Comparison of ENCODE assay signal across 16 cellular contexts in genomic region chr1:187985145-187985896, GRCh38.
DNase-seq lines count a peak whose midpoint lies in the region; ATAC-seq, FAIRE-seq and TF ChIP-seq lines count a peak whose summit lies in the region.
"Had no signal": no experiment of that assay in that cellular context is flagged by ENCODE, and none has a peak within 500 bp of the region (broad histone marks: within the 10 kb centered on the region; RNA-seq: fewer than 3 reads in every experiment).

No MANE protein-coding gene starts in this region.

- H2BK12ac ChIP-seq in H1 (ENCODE audit: low read depth, low read length), result no peak overlapping the region

- H3K79me2 ChIP-seq in H1 (ENCODE audit: control insufficient read depth in 1 of 2, insufficient read depth in 2 of 2, low read length in 2 of 2), result no peaks in the 10 kb centered on the region
- H3K79me2 ChIP-seq in HepG2 (ENCODE audit: insufficient read depth, low read length), result no peaks in the 10 kb centered on the region

- H3K79me1 ChIP-seq in H1 (ENCODE audit: low read depth, low read length), result no peaks in the 10 kb centered on the region

- intact Hi-C loops in HepG2 (cut with micrococcal nuclease; ENCODE audit: unreplicated experiment) (no loop called here), kidney (cut with DNase I) (no loop called here)

- H2BK20ac ChIP-seq in H1 (ENCODE audit: low read length), result no peak overlapping the region

- DNase-seq in H1 (ENCODE audit: low read depth in 1 of 2, low spot score in 2 of 2), result no peak
- no peak for DNase-seq in HepG2 (ENCODE audit: low spot score)
- DNase-seq in NCI-H226, result no peak
- no peak for DNase-seq in kidney
- DNase-seq: activated B cell treated with CpG ODN at 0.5 μM for 24 hours; activated naive CD8-positive, alpha-beta T cell treated with anti-CD3 and anti-CD28 coated beads, Interleukin-2, amount 50 U/mL, for 24 hours; DND-41; left cardiac atrium; NCI-H187 treated with DMSO at 0.1 percent for 48 hours; stimulated activated CD4-positive, alpha-beta T cell treated with anti-CD3 and anti-CD28 coated beads, Interleukin-4, amount 100 ng/mL, for 4 hours; stimulated activated naive CD4-positive, alpha-beta T cell treated with Interleukin-2 at 50 U/mL for 16 hours had no signal

- H3K18ac ChIP-seq in H1 (ENCODE audit: extremely low read depth, low read length), result no peak overlapping the region

- no peak overlapping the region for H3K14ac ChIP-seq in H1 (ENCODE audit: insufficient read length)

- in situ Hi-C loops in HepG2 (cut with HindIII; ENCODE audit: extremely low pct_ligation_motif_present, low pct_unique_long_range_greater_than_20kb), result no loop called here

- H4K20me1 ChIP-seq in H1 (replicated peaks in 1 of 2; ENCODE audit: control insufficient read depth in 1 of 2, insufficient read depth in 2 of 2, low read length in 2 of 2), result no peaks in the 10 kb centered on the region
- H4K20me1 ChIP-seq in HepG2 (ENCODE audit: insufficient read depth, low read length), result no peaks in the 10 kb centered on the region

- no TSS peak for BruUV-seq in HepG2 (replicated peaks; lab: Mats Ljungman, UMichigan)

- H3K4ac ChIP-seq in H1 (replicated peaks; ENCODE audit: insufficient read length, low read depth, low read length), result no peak overlapping the region

- no peak for TF ChIP-seq POLR2A in H1 (IDR thresholded peaks at IDR 0.05; ENCODE audit: control extremely low read depth in 1 of 2, low read depth in 2 of 2, low read length in 2 of 2)
- no peak for TF ChIP-seq POLR2A in HepG2 (IDR thresholded peaks at IDR 0.05; ENCODE audit: insufficient read depth in 1 of 2, low read depth in 2 of 2, low read length in 2 of 2)

- H3K27me3 ChIP-seq in H1 (replicated peaks in 1 of 4; ENCODE audit: control insufficient read depth in 3 of 4, extremely low read depth in 1 of 4, insufficient read depth in 3 of 4, low read length in 3 of 4), result no peaks in the 10 kb centered on the region
- no peaks in the 10 kb centered on the region for H3K27me3 ChIP-seq in HepG2 (ENCODE audit: control insufficient read depth in 1 of 2, insufficient read depth in 2 of 2, low read length in 2 of 2)

- H3K4me1 ChIP-seq in H1 (replicated peaks in 1 of 4; ENCODE audit: control insufficient read depth in 3 of 4, insufficient read depth in 4 of 4, low read length in 3 of 4) (no peaks in the 10 kb centered on the region), HepG2 (ENCODE audit: insufficient read depth, low read length) (no peaks in the 10 kb centered on the region), kidney (ENCODE audit: control insufficient read depth in 1 of 2, insufficient read depth in 1 of 2, low read depth in 1 of 2, low read length in 2 of 2) (no peaks in the 10 kb centered on the region)

- H2BK5ac ChIP-seq in H1 (ENCODE audit: low read depth, low read length), result no peak overlapping the region

- no peak overlapping the region for H3K23ac ChIP-seq in H1 (ENCODE audit: insufficient read length)

- H3K4me2 ChIP-seq in H1 (ENCODE audit: insufficient read depth in 1 of 2, low read depth in 2 of 2, low read length in 2 of 2) (no peak overlapping the region), HepG2 (ENCODE audit: low read depth, low read length) (no peak overlapping the region)

- no peak overlapping the region for H4K91ac ChIP-seq in H1 (replicated peaks; ENCODE audit: insufficient read length, low read length)

- TF ChIP-seq EP300 in H1 (IDR thresholded peaks at IDR 0.05; ENCODE audit: borderline replicate concordance in 1 of 2, low read depth in 2 of 2, low read length in 2 of 2) (no peak), HepG2 (IDR thresholded peaks at IDR 0.05; ENCODE audit: low read depth in 2 of 2, low read length in 2 of 2) (no peak), HepG2 (CRISPR knock-in tag; IDR thresholded peaks at IDR 0.05; ENCODE audit: borderline replicate concordance) (no peak)

- H3K36me3 ChIP-seq in H1 (ENCODE audit: control insufficient read depth in 2 of 4, insufficient read depth in 4 of 4, low read length in 3 of 4) (no peaks in the 10 kb centered on the region), HepG2 (replicated peaks in 1 of 2; ENCODE audit: control insufficient read depth in 1 of 2, insufficient read depth in 2 of 2, low read length in 2 of 2) (no peaks in the 10 kb centered on the region), kidney (ENCODE audit: control insufficient read depth in 1 of 2, insufficient read depth in 2 of 2, low read length in 2 of 2) (no peaks in the 10 kb centered on the region)

- no peak for TF ChIP-seq CTCF in H1 (IDR thresholded peaks at IDR 0.05; ENCODE audit: control extremely low read depth in 1 of 3, insufficient read depth in 1 of 3, low read depth in 1 of 3, low read length in 3 of 3)
- no peak for TF ChIP-seq CTCF in HepG2 (CRISPR knock-in tag; IDR thresholded peaks at IDR 0.05)
- no peak for TF ChIP-seq CTCF in kidney (IDR thresholded peaks at IDR 0.05; ENCODE audit: borderline replicate concordance, extremely low read depth, insufficient read depth)

- H4K8ac ChIP-seq in H1 (ENCODE audit: extremely low read depth, insufficient read depth, low read length), result no peak overlapping the region

- ATAC-seq in GM18508 (IDR thresholded peaks at IDR 0.05; ENCODE audit: insufficient read depth, unreplicated experiment) (peak; percentile 37), GM21526 (IDR thresholded peaks at IDR 0.05; ENCODE audit: low FRiP score, unreplicated experiment) (peak; percentile 40), HG03342 (IDR thresholded peaks at IDR 0.05; ENCODE audit: unreplicated experiment) (peak; percentile 55), HepG2 (no peak), HG03280 (IDR thresholded peaks at IDR 0.05; ENCODE audit: unreplicated experiment) (no peak)
- ATAC-seq: activated naive CD8-positive, alpha-beta T cell treated with anti-CD3 and anti-CD28 coated beads, Interleukin-2, amount 50 U/mL, for 24 hours; left cardiac atrium had no signal

- no peak overlapping the region for H2AK5ac ChIP-seq in H1 (ENCODE audit: low read depth, low read length)

- H2BK15ac ChIP-seq in H1 (ENCODE audit: low read length), result no peak overlapping the region

- H3K4me3 ChIP-seq in H1 (ENCODE audit: extremely low read depth in 1 of 4, insufficient read depth in 2 of 4, low read depth in 3 of 4, low read length in 4 of 4) (no peak overlapping the region), HepG2 (replicated peaks in 1 of 3; ENCODE audit: insufficient read depth in 1 of 3, low read depth in 2 of 3, low read length in 3 of 3) (no peak overlapping the region), kidney (ENCODE audit: low read length in 2 of 2) (no peak overlapping the region)

- TF ChIP-seq RAD21 in H1 (IDR thresholded peaks at IDR 0.05 in 1 of 2, conservative IDR thresholded peaks at IDR 0.05 in 1 of 2; ENCODE audit: low read depth in 2 of 2, low read length in 2 of 2), result no peak
- TF ChIP-seq RAD21 in HepG2 (CRISPR knock-in tag; IDR thresholded peaks at IDR 0.05), result no peak

- no peaks in the 10 kb centered on the region for H3K9me3 ChIP-seq in H1 (ENCODE audit: insufficient read depth in 2 of 2, low read depth in 1 of 2, low read length in 1 of 2)
- H3K9me3 ChIP-seq in HepG2 (ENCODE audit: low read length), result no peaks in the 10 kb centered on the region
- H3K9me3 ChIP-seq in kidney (ENCODE audit: control insufficient read depth in 1 of 2, low read length in 2 of 2), result no peaks in the 10 kb centered on the region

- POLR2A ChIA-PET in H1 (lab: Charles Lee; ENCODE audit: partially characterized antibody), result no interaction called here
- POLR2A ChIA-PET in HepG2 (lab: Yijun Ruan, JAX), result no interaction called here

- no peak overlapping the region for H4K5ac ChIP-seq in H1 (ENCODE audit: insufficient read length, low read depth, low read length)

- FAIRE-seq in H1 (lab: Jason Lieb, UNC) (no peak), HepG2 (lab: Jason Lieb, UNC) (no peak), kidney (lab: Jason Lieb, UNC) (no peak)

- no peaks in the 10 kb centered on the region; the same call in 1 of the 2 replicates for H3K23me2 ChIP-seq in H1 (ENCODE audit: low read depth, low read length)

- CTCF ChIA-PET in H1 (lab: Charles Lee; ENCODE audit: partially characterized antibody), result no interaction called here
- CTCF ChIA-PET in HepG2 (lab: Yijun Ruan, JAX; ENCODE audit: low intra/inter-chr PET ratio, low total read pairs), result no interaction called here

- no peak overlapping the region for H3K56ac ChIP-seq in H1 (replicated peaks; ENCODE audit: insufficient read length, low read depth, low read length)

- H3K9ac ChIP-seq in H1 (replicated peaks in 1 of 4; ENCODE audit: extremely low read depth in 1 of 4, low read depth in 3 of 4, low read length in 3 of 4), result no peak overlapping the region
- no peak overlapping the region for H3K9ac ChIP-seq in HepG2 (ENCODE audit: insufficient read depth, low read depth, low read length)
- no peak overlapping the region for H3K9ac ChIP-seq in kidney (ENCODE audit: low read length in 2 of 2)

- WGBS in H1 (ENCODE audit: extremely low coverage in 1 of 2, insufficient coverage in 1 of 2, insufficient read length in 1 of 2, insufficient replicate concordance in 2 of 2, low coverage in 1 of 2, low lambda C conversion rate in 2 of 2, missing lambda C conversion rate in 1 of 2), 2 experiments, result 88% methylated on average over 4 of the region's 4 CpGs; no CpG with 5 or more reads in 1 of the 2 experiments
- 2% methylated on average over 4 of the region's 4 CpGs for WGBS in HepG2 (ENCODE audit: low lambda C conversion rate)

- no peak overlapping the region for H2BK120ac ChIP-seq in H1 (replicated peaks; ENCODE audit: low read depth, low read length)

- H3K27ac ChIP-seq in H1 (ENCODE audit: low read depth, low read length), result no peak overlapping the region
- H3K27ac ChIP-seq in HepG2 (ENCODE audit: extremely low read length, insufficient read depth, low read length), result no peak overlapping the region
- H3K27ac ChIP-seq in kidney (ENCODE audit: low read depth in 2 of 2, low read length in 2 of 2), result no peak overlapping the region
- H3K27ac ChIP-seq: HL-60 had no signal

- H2AFZ ChIP-seq in H1 (ENCODE audit: low read length), result 0 out of 2 replicates have a peak overlapping the region, but pooled peaks have one; percentile 70
- no peak overlapping the region for H2AFZ ChIP-seq in HepG2 (ENCODE audit: low read length)

TF ChIP-seq in H1, 55 proteins besides CTCF, POLR2A, EP300 and RAD21 (continues in another document):
- TF ChIP-seq NANOG (IDR thresholded peaks at IDR 0.05; ENCODE audit: insufficient read depth, low read depth, low read length, poor library complexity, severe bottlenecking), result no peak
- TF ChIP-seq FOSL1 (IDR thresholded peaks at IDR 0.05; ENCODE audit: insufficient read depth, low read depth, low read length), result no peak
- TF ChIP-seq TEAD4 (IDR thresholded peaks at IDR 0.05; ENCODE audit: low read depth, low read length), result no peak
- no peak for TF ChIP-seq CBX8 (IDR thresholded peaks at IDR 0.05; ENCODE audit: borderline replicate concordance, low read depth, low read length)

TF ChIP-seq in HepG2, 621 proteins besides CTCF, POLR2A, EP300 and RAD21 (continues in another document):
- TF ChIP-seq SETDB1 (CRISPR knock-in tag; IDR thresholded peaks at IDR 0.05; ENCODE audit: borderline replicate concordance), result no peak

Comparison
In these comparisons a context has a peak if more than half of its experiments do, and no peak if none do; other contexts are left out.
1. ATAC-seq: peak in GM18508 (single experiment), GM21526 (single experiment) and HG03342 (single experiment); none in HepG2 (single experiment) and HG03280 (single experiment).